8 cellular contexts compared by ENCODE assay signal in genomic region chr19:49676690-49677231, GRCh38. TPM values are rescaled to one million over a fixed set of nuclear protein-coding genes. Genes with fewer than 3 reads are reported as not detected.
DNase-seq lines count a peak whose midpoint lies in the region; ATAC-seq and TF ChIP-seq lines count a peak whose summit lies in the region.

No MANE protein-coding gene starts in this region.

- no peak for TF ChIP-seq CTCF in right lobe of liver (IDR thresholded peaks at IDR 0.05)

- peaks cover 17% of the 10 kb centered on the region for H3K36me3 Mint-ChIP-seq in activated CD4-positive, alpha-beta memory T cell treated with anti-CD3 and anti-CD28 coated beads, Interleukin-2, amount 10 ng/mL, durations not matched to agents 7 days and 5 days (ENCODE audit: low read depth)

- H3K4me1 Mint-ChIP-seq in activated CD4-positive, alpha-beta memory T cell treated with anti-CD3 and anti-CD28 coated beads, Interleukin-2, amount 10 ng/mL, durations not matched to agents 7 days and 5 days = peaks cover 43% of the 10 kb centered on the region

- DNase-seq in NCI-H82 (lab: John Stamatoyannopoulos, UW) (peak; percentile 100), right lobe of liver (peak; percentile 99 to 100 (median 100))
- DNase-seq in activated CD4-positive, alpha-beta memory T cell treated with anti-CD3 and anti-CD28 coated beads, Interleukin-2, amount 10 ng/mL, durations not matched to agents 7 days and 5 days = peak; percentile 99
- DNase-seq in stimulated activated CD4-positive, alpha-beta T cell treated with anti-CD3 and anti-CD28 coated beads, Interleukin-4, amount 100 ng/mL, for 24 hours = peak; percentile 99

- peak overlapping the region; percentile 94 to 100 (median 100) for H3K9ac ChIP-seq in BLaER1 treated with 17β-estradiol and CSF1 and Interleukin-3, amounts not matched to agents 10 nM and 100 nM
- H3K9ac ChIP-seq in duodenal mucosa (ENCODE audit: low read depth in 1 of 2, low read length in 2 of 2) = peak overlapping the region; percentile 77 to 83

- ATAC-seq in GM19452 (IDR thresholded peaks at IDR 0.05; ENCODE audit: unreplicated experiment) (peak; percentile 63), HG03575 (IDR thresholded peaks at IDR 0.05; ENCODE audit: extremely low read depth, insufficient number of reproducible peaks, low FRiP score, unreplicated experiment) (peak; percentile 25), right lobe of liver (peak; percentile 80 to 90 (median 84))

- H4K20me1 ChIP-seq in BLaER1 treated with 17β-estradiol and CSF1 and Interleukin-3, amounts not matched to agents 10 nM and 100 nM = peaks cover 16 to 46% (median 41%) of the 10 kb centered on the region in 11 experiments; a peak in 21 of 22 replicates

- no peaks in the 10 kb centered on the region for H3K9me3 ChIP-seq in BLaER1 treated with 17β-estradiol and CSF1 and Interleukin-3, amounts not matched to agents 10 nM and 100 nM (replicated peaks in 1 of 11)
- no peaks in the 10 kb centered on the region for H3K9me3 ChIP-seq in duodenal mucosa (ENCODE audit: control insufficient read depth in 1 of 2, low read length in 2 of 2)
- H3K9me3 ChIP-seq in right lobe of liver = no peaks in the 10 kb centered on the region

- H3K27me3 Mint-ChIP-seq in activated CD4-positive, alpha-beta memory T cell treated with anti-CD3 and anti-CD28 coated beads, Interleukin-2, amount 10 ng/mL, durations not matched to agents 7 days and 5 days = no peaks in the 10 kb centered on the region

- TF ChIP-seq POLR2A in right lobe of liver (IDR thresholded peaks at IDR 0.05) = no peak

- POLR2A ChIA-PET in activated CD4-positive, alpha-beta memory T cell treated with anti-CD3 and anti-CD28 coated beads, Interleukin-2, amount 10 ng/mL, durations not matched to agents 7 days and 5 days (lab: Charles Lee) = interaction anchor here (0.7 to 5.5 kb wide), 23 partner anchors 12 to 225 kb away, joined by 3 to 73 read pairs (median 5); partner anchors contain the start of genes AP2A1, BCL2L12, FLT3LG and IRF3

- H3K36me3 ChIP-seq in BLaER1 treated with 17β-estradiol and CSF1 and Interleukin-3, amounts not matched to agents 10 nM and 100 nM = peaks cover 9 to 36% (median 18%) of the 10 kb centered on the region in 11 experiments
- H3K36me3 ChIP-seq in duodenal mucosa (ENCODE audit: control insufficient read depth in 1 of 2, insufficient read depth in 2 of 2, low read length in 2 of 2) (peaks cover under 1 to 7% of the 10 kb centered on the region in 2 donors), right lobe of liver (peaks cover 0 to 7% (median under 1%) of the 10 kb centered on the region in 4 donors)

- peaks cover 40 to 68% (median 64%) of the 10 kb centered on the region in 10 experiments for H3K4me1 ChIP-seq in BLaER1 treated with 17β-estradiol and CSF1 and Interleukin-3, amounts not matched to agents 10 nM and 100 nM
- H3K4me1 ChIP-seq in duodenal mucosa (ENCODE audit: control insufficient read depth in 1 of 2, insufficient read depth in 2 of 2, low read length in 2 of 2) = peaks cover 22 to 37% of the 10 kb centered on the region in 2 donors
- peaks cover 0 to 19% (median 4%) of the 10 kb centered on the region in 4 donors for H3K4me1 ChIP-seq in right lobe of liver

- 0% methylated on average over 17 of the region's 39 CpGs for WGBS in right lobe of liver (ENCODE audit: insufficient coverage, low coverage, low lambda C conversion rate, missing lambda C conversion rate)

- no peaks in the 10 kb centered on the region for H3K9me3 Mint-ChIP-seq in activated CD4-positive, alpha-beta memory T cell treated with anti-CD3 and anti-CD28 coated beads, Interleukin-2, amount 10 ng/mL, durations not matched to agents 7 days and 5 days

- H3K4me3 ChIP-seq in BLaER1 treated with 17β-estradiol and CSF1 and Interleukin-3, amounts not matched to agents 10 nM and 100 nM = peak overlapping the region; percentile 77 to 100 (median 96)
- H3K4me3 ChIP-seq in duodenal mucosa (ENCODE audit: low read depth in 1 of 2, low read length in 2 of 2) = peak overlapping the region; percentile 74 to 92
- H3K4me3 ChIP-seq in right lobe of liver = peak overlapping the region; percentile 85 to 99 (median 93)

- peak overlapping the region; percentile 89 for H3K27ac Mint-ChIP-seq in activated CD4-positive, alpha-beta memory T cell treated with anti-CD3 and anti-CD28 coated beads, Interleukin-2, amount 10 ng/mL, durations not matched to agents 7 days and 5 days

- intact Hi-C loops in right lobe of liver (cut with DNase I) = no loop called here

- peak overlapping the region; percentile 69 to 98 (median 85); a peak in 17 of 22 replicates for H3K4me2 ChIP-seq in BLaER1 treated with 17β-estradiol and CSF1 and Interleukin-3, amounts not matched to agents 10 nM and 100 nM

- peak overlapping the region; percentile 93 to 100 (median 99) for H3K27ac ChIP-seq in BLaER1 treated with 17β-estradiol and CSF1 and Interleukin-3, amounts not matched to agents 10 nM and 100 nM
- H3K27ac ChIP-seq in duodenal mucosa (ENCODE audit: low read depth, low read length) (peak overlapping the region; percentile 86), right lobe of liver (peak overlapping the region; percentile 87 to 93 (median 89))

- H3K4me3 Mint-ChIP-seq in activated CD4-positive, alpha-beta memory T cell treated with anti-CD3 and anti-CD28 coated beads, Interleukin-2, amount 10 ng/mL, durations not matched to agents 7 days and 5 days = peak overlapping the region; percentile 90

- H3K27me3 ChIP-seq in BLaER1 treated with 17β-estradiol and CSF1 and Interleukin-3, amounts not matched to agents 10 nM and 100 nM = no peaks in the 10 kb centered on the region
- H3K27me3 ChIP-seq in duodenal mucosa (ENCODE audit: control insufficient read depth in 1 of 2, insufficient read depth in 2 of 2, low read length in 2 of 2) (no peaks in the 10 kb centered on the region), right lobe of liver (no peaks in the 10 kb centered on the region)

- CTCF ChIA-PET in activated CD4-positive, alpha-beta memory T cell treated with anti-CD3 and anti-CD28 coated beads, Interleukin-2, amount 10 ng/mL, durations not matched to agents 7 days and 5 days (lab: Charles Lee) = interaction anchor here (0.5 to 9.1 kb wide), 21 partner anchors 9 to 1024 kb away, joined by 3 to 90 read pairs (median 4); partner anchors contain the start of genes AP2A1, BCL2L12, FLT3LG and IRF3

RNA-seq across cellular contexts. Expression of gene PRMT1, which starts 0.3 kb away (rescaled TPM):
- total RNA-seq in activated CD4-positive, alpha-beta memory T cell treated with anti-CD3 and anti-CD28 coated beads, Interleukin-2, amount 10 ng/mL, durations not matched to agents 7 days and 5 days = 100 to 1,000 TPM; 103 to 108 TPM
- total RNA-seq in right lobe of liver = 10 to 100 TPM; 25.3 to 63.2 (median 39.9) TPM

RNA-seq across cellular contexts. Expression of gene BCL2L12, which starts 11.0 kb away (rescaled TPM):
- total RNA-seq in activated CD4-positive, alpha-beta memory T cell treated with anti-CD3 and anti-CD28 coated beads, Interleukin-2, amount 10 ng/mL, durations not matched to agents 7 days and 5 days = 10 to 100 TPM; 71.2 to 74.3 TPM
- total RNA-seq in right lobe of liver = 10 to 100 TPM in 4 of 6 experiments, 1 to 10 TPM in 2; 4.5 to 11.6 (median 10.5) TPM

RNA-seq across cellular contexts. Expression of gene IRF3, which starts 11.1 kb away (rescaled TPM):
- 100 to 1,000 TPM; 163 to 174 TPM for total RNA-seq in activated CD4-positive, alpha-beta memory T cell treated with anti-CD3 and anti-CD28 coated beads, Interleukin-2, amount 10 ng/mL, durations not matched to agents 7 days and 5 days
- total RNA-seq in right lobe of liver = 10 to 100 TPM; 29.6 to 41.8 (median 35.3) TPM

RNA-seq across cellular contexts. Expression of gene ADM5, which starts 12.6 kb away (rescaled TPM):
- total RNA-seq in activated CD4-positive, alpha-beta memory T cell treated with anti-CD3 and anti-CD28 coated beads, Interleukin-2, amount 10 ng/mL, durations not matched to agents 7 days and 5 days = 1 to 10 TPM; 2.6 to 2.9 TPM
- total RNA-seq in right lobe of liver = under 1 TPM; 0.19 to 0.70 (median 0.51) TPM

RNA-seq across cellular contexts. Expression of gene CPT1C, which starts 14.2 kb away (rescaled TPM):
- total RNA-seq in activated CD4-positive, alpha-beta memory T cell treated with anti-CD3 and anti-CD28 coated beads, Interleukin-2, amount 10 ng/mL, durations not matched to agents 7 days and 5 days = 1 to 10 TPM; 1.9 to 2.9 TPM
- 1 to 10 TPM in 3 of 6 experiments, under 1 TPM in 3; 0.43 to 6.7 (median 0.97) TPM for total RNA-seq in right lobe of liver

Comparison
In these comparisons a context has a peak if more than half of its experiments do, and no peak if none do; other contexts are left out.
1. Peak in every context shown above with its lines: DNase-seq, ATAC-seq, H3K4me3 ChIP-seq and H3K27ac ChIP-seq.
2. ATAC-seq: peak in every context shown above with its lines; median percentile 84 in right lobe of liver; 63 in GM19452; 25 in HG03575.
3. RNA of gene BCL2L12, which starts 11.0 kb away (total RNA-seq): 71.2 to 74.3 TPM in activated CD4-positive, alpha-beta memory T cell treated with anti-CD3 and anti-CD28 coated beads, Interleukin-2, amount 10 ng/mL, durations not matched to agents 7 days and 5 days; 4.5 to 11.6 TPM in right lobe of liver; every median in the first group is over 4 times any median in the second.